In genomic region chr11:110479445-110480101, GRCh38 we compare ENCODE assay signal across 8 cellular contexts. TPM values are rescaled to one million over a fixed set of nuclear protein-coding genes. Genes with fewer than 3 reads are reported as not detected.
A peak's percentile ranks its signal among the peaks of the same experiment; 100 is the strongest.
DNase-seq lines count a peak whose midpoint lies in the region; ATAC-seq, FAIRE-seq and TF ChIP-seq lines count a peak whose summit lies in the region.

No MANE protein-coding gene starts in this region.

- H3K4me3 ChIP-seq in astrocyte of the cerebellum (ENCODE audit: low read depth, low read length) (no peak overlapping the region), left lung (no peak overlapping the region)

- TF ChIP-seq CTCF in astrocyte of the cerebellum (IDR thresholded peaks at IDR 0.05; ENCODE audit: low read depth, low read length, missing control alignments) (no peak), left lung (IDR thresholded peaks at IDR 0.05) (no peak)

- no peak for FAIRE-seq in H54 (lab: Jason Lieb, UNC)

- DNase-seq in DMS 273 (lab: John Stamatoyannopoulos, UW; ENCODE audit: unreplicated experiment): peak; percentile 76
- peak; percentile 37 to 93 (median 73) for DNase-seq in NCI-H1417 (lab: John Stamatoyannopoulos, UW)
- DNase-seq in astrocyte of the cerebellum (ENCODE audit: low read depth): peak; percentile 19
- DNase-seq in left lung: no peak
- no peak for DNase-seq in H54 (ENCODE audit: insufficient read length, low spot score)
- DNase-seq in stimulated activated CD4-positive, alpha-beta T cell treated with anti-CD3 and anti-CD28 coated beads, Interleukin-4, amount 100 ng/mL, for 24 hours: no peak
- no peak for DNase-seq in activated naive CD4-positive, alpha-beta T cell treated with anti-CD3 and anti-CD28 coated beads for 36 hours

- H3K27me3 ChIP-seq in left lung: no peaks in the 10 kb centered on the region

- no peaks in the 10 kb centered on the region for H3K36me3 Mint-ChIP-seq in activated naive CD4-positive, alpha-beta T cell treated with anti-CD3 and anti-CD28 coated beads for 36 hours (ENCODE audit: low read depth)

- CTCF ChIA-PET in activated naive CD4-positive, alpha-beta T cell treated with anti-CD3 and anti-CD28 coated beads for 36 hours (lab: Charles Lee): interaction anchor here (0.8 to 1.5 kb wide), 4 partner anchors 12 to 752 kb away, joined by 3 to 4 read pairs (median 3); no protein-coding TSS in a partner anchor

- H3K27me3 Mint-ChIP-seq in activated naive CD4-positive, alpha-beta T cell treated with anti-CD3 and anti-CD28 coated beads for 36 hours (ENCODE audit: low read depth): no peaks in the 10 kb centered on the region

- no peak overlapping the region for H3K4me3 Mint-ChIP-seq in activated naive CD4-positive, alpha-beta T cell treated with anti-CD3 and anti-CD28 coated beads for 36 hours

- no peak for TF ChIP-seq POLR2A in H54 (IDR thresholded peaks at IDR 0.05; ENCODE audit: low read depth, low read length)

- H3K4me1 Mint-ChIP-seq in activated naive CD4-positive, alpha-beta T cell treated with anti-CD3 and anti-CD28 coated beads for 36 hours (ENCODE audit: low read depth): no peaks in the 10 kb centered on the region

- H3K9me3 ChIP-seq in left lung: no peaks in the 10 kb centered on the region

- intact Hi-C loops in left lung (cut with DNase I): no loop called here
- intact Hi-C loops in activated naive CD4-positive, alpha-beta T cell treated with anti-CD3 and anti-CD28 coated beads for 36 hours (cut with micrococcal nuclease): no loop called here

- peak overlapping the region in 1 of 2 donors; percentile 30 for H3K27ac ChIP-seq in left lung

- no peak overlapping the region for H3K27ac Mint-ChIP-seq in activated naive CD4-positive, alpha-beta T cell treated with anti-CD3 and anti-CD28 coated beads for 36 hours

- ATAC-seq in left lung (peak; percentile 50), GM21367 (IDR thresholded peaks at IDR 0.05; ENCODE audit: unreplicated experiment) (no peak)

- H3K36me3 ChIP-seq in left lung: no peaks in the 10 kb centered on the region

- H3K4me1 ChIP-seq in left lung: peaks cover 3 to 23% of the 10 kb centered on the region in 2 donors

- H3K9me3 Mint-ChIP-seq in activated naive CD4-positive, alpha-beta T cell treated with anti-CD3 and anti-CD28 coated beads for 36 hours: no peaks in the 10 kb centered on the region

- in situ Hi-C loops in astrocyte of the cerebellum (cut with HindIII; ENCODE audit: low sequenced_read_pairs): no loop called here

RNA-seq across cellular contexts. Expression of gene FDX1, which starts 49.8 kb away (rescaled TPM):
- total RNA-seq in left lung: 10 to 100 TPM; 17.2 to 19.0 TPM
- 10 to 100 TPM; 12.3 to 13.4 TPM for total RNA-seq in activated naive CD4-positive, alpha-beta T cell treated with anti-CD3 and anti-CD28 coated beads for 36 hours

Comparison
In these comparisons a context has a peak if more than half of its experiments do, and no peak if none do; other contexts are left out.
1. DNase-seq: peak in DMS 273 (single experiment), NCI-H1417 (3 of 3) and astrocyte of the cerebellum (single experiment); none in left lung (0 of 2), H54 (single experiment), stimulated activated CD4-positive, alpha-beta T cell treated with anti-CD3 and anti-CD28 coated beads, Interleukin-4, amount 100 ng/mL, for 24 hours (single experiment) and activated naive CD4-positive, alpha-beta T cell treated with anti-CD3 and anti-CD28 coated beads for 36 hours (single experiment).